In genomic region chr4:2482192-2482591, GRCh38 we compare ENCODE assay signal across 1 cellular context.
TF ChIP-seq lines count a peak whose summit lies in the region.

No MANE protein-coding gene starts in this region.

TF ChIP-seq in HepG2, 621 proteins besides CTCF, POLR2A, EP300 and RAD21:
- TF ChIP-seq ZNF598 (CRISPR knock-in tag; IDR thresholded peaks at IDR 0.05; ENCODE audit: borderline replicate concordance) (no peak), MIXL1 (CRISPR knock-in tag; IDR thresholded peaks at IDR 0.05) (no peak), ZNF564 (CRISPR knock-in tag; IDR thresholded peaks at IDR 0.05) (no peak), HHEX (CRISPR knock-in tag; IDR thresholded peaks at IDR 0.05) (no peak), MTF1 (CRISPR knock-in tag; IDR thresholded peaks at IDR 0.05) (no peak), CREB1 (IDR thresholded peaks at IDR 0.05) (no peak), CREB1 (CRISPR knock-in tag; IDR thresholded peaks at IDR 0.05) (no peak), ZNF546 (CRISPR knock-in tag; conservative IDR thresholded peaks at IDR 0.05) (no peak), ZNF589 (CRISPR knock-in tag; conservative IDR thresholded peaks at IDR 0.05) (no peak), ZNF580 (CRISPR knock-in tag; IDR thresholded peaks at IDR 0.05; ENCODE audit: borderline replicate concordance, low read depth) (no peak), NFYB (CRISPR knock-in tag; IDR thresholded peaks at IDR 0.05) (no peak), SRSF1 (optimal IDR thresholded peaks at IDR 0.05; ENCODE audit: low read depth, low read length) (no peak), ZNF891 (CRISPR knock-in tag; IDR thresholded peaks at IDR 0.05) (no peak), ZNF460 (CRISPR knock-in tag; IDR thresholded peaks at IDR 0.05; ENCODE audit: borderline replicate concordance) (no peak), U2AF2 (IDR thresholded peaks at IDR 0.05; ENCODE audit: low read depth, low read length) (no peak), ZNF605 (CRISPR knock-in tag; IDR thresholded peaks at IDR 0.05) (no peak), HINFP (CRISPR knock-in tag; IDR thresholded peaks at IDR 0.05; ENCODE audit: low read depth) (no peak), FOXA3 (CRISPR knock-in tag; IDR thresholded peaks at IDR 0.05) (no peak)
- TF ChIP-seq, protein P1, sequence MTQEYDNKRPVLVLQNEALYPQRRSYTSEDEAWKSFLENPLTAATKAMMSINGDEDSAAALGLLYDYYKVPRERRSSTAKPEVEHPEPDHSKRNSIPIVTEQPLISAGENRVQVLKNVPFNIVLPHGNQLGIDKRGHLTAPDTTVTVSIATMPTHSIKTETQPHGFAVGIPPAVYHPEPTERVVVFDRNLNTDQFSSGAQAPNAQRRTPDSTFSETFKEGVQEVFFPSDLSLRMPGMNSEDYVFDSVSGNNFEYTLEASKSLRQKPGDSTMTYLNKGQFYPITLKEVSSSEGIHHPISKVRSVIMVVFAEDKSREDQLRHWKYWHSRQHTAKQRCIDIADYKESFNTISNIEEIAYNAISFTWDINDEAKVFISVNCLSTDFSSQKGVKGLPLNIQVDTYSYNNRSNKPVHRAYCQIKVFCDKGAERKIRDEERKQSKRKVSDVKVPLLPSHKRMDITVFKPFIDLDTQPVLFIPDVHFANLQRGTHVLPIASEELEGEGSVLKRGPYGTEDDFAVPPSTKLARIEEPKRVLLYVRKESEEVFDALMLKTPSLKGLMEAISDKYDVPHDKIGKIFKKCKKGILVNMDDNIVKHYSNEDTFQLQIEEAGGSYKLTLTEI (CRISPR knock-in tag; conservative IDR thresholded peaks at IDR 0.05) = no peak
- TF ChIP-seq, protein P2, sequence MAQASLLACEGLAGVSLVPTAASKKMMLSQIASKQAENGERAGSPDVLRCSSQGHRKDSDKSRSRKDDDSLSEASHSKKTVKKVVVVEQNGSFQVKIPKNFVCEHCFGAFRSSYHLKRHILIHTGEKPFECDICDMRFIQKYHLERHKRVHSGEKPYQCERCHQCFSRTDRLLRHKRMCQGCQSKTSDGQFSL (CRISPR knock-in tag; IDR thresholded peaks at IDR 0.05) = no peak
